8 cellular contexts compared by ENCODE assay signal in the genomic region with DNA sequence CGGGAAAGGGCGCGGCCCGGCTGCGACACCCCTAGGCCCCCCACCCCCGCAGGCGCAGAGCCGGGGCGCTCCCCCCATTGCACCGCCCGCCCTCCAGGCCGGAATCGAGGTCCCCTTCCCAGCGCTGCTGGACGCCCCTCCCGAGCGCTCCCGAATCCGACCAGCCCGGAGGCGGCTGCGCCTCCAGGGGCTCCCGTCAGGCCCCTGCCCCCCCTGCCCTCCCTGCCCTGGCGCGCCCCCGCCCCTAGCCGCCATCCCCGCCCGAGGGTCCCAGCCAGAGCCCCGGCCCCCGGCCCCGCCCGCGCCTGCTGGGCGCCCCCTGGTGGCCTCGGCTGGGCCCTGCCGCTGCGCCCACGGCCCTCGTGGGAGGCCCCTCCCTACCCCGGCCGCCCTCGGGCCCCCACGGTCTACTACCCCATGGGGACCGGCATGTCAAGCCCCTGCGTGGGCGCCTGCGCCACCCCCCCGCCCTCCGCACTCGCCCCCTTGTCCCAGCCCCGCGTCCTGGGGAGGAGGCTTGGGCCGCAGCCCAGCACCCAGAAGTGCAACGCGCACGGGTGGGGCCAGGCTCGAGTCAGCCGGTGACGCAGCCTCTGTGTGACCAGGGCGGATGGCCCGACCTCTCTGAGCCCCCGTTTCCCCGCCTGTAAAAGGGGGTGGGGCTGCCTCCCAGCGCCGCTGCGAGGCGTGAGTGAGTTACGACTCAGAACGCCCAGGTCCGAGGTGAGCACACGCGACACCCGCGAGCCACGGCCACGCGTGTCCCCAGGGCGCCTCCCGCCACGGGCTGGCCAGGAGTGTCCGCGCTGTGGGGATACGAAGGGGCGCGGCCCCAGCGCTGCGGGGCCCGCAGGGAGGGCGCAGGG.
DNase-seq lines count a peak whose midpoint lies in the region; ATAC-seq, FAIRE-seq and TF ChIP-seq lines count a peak whose summit lies in the region.

No MANE protein-coding gene starts in this region.

- TF ChIP-seq POLR2A in gastroesophageal sphincter (IDR thresholded peaks at IDR 0.05) = peak; percentile 13 to 37
- TF ChIP-seq POLR2A in transverse colon (IDR thresholded peaks at IDR 0.05) = peak; percentile 19

- intact Hi-C loops in pancreas (cut with DNase I) = no loop called here
- intact Hi-C loops in transverse colon (cut with DNase I; ENCODE audit: low total_unique reads) = no loop called here

- no peak for FAIRE-seq in pancreas (lab: Jason Lieb, UNC)

- in situ Hi-C loops in HAP-1 (cut with MboI; ENCODE audit: low sequenced_read_pairs) (no loop called here), transverse colon (cut with MboI; ENCODE audit: low pct_ligation_motif_present in 1 of 4, low pct_unique_long_range_greater_than_20kb in 1 of 4, low sequenced_read_pairs in 3 of 4) (no loop called here)

- H3K9me3 ChIP-seq in HAP-1 (no peaks in the 10 kb centered on the region), SJSA1 (replicated peaks) (no peaks in the 10 kb centered on the region), gastroesophageal sphincter (no peaks in the 10 kb centered on the region), pancreas (no peaks in the 10 kb centered on the region), transverse colon (no peaks in the 10 kb centered on the region)

- H3K27ac ChIP-seq in SJSA1 (no peak overlapping the region), gastroesophageal sphincter (peak overlapping the region; percentile 10 to 93 (median 83)), pancreas (peak overlapping the region in 2 of 4 donors; percentile 64 to 67), transverse colon (peak overlapping the region; percentile 82 to 88 (median 84))

- no peaks in the 10 kb centered on the region for H3K27me3 ChIP-seq in HAP-1 (ENCODE audit: low read depth)
- H3K27me3 ChIP-seq in SJSA1 (replicated peaks) = no peaks in the 10 kb centered on the region
- H3K27me3 ChIP-seq in gastroesophageal sphincter = peaks cover 50% of the 10 kb centered on the region
- H3K27me3 ChIP-seq in pancreas = no peaks in the 10 kb centered on the region
- H3K27me3 ChIP-seq in transverse colon = peaks cover 10% of the 10 kb centered on the region

- ATAC-seq in gastroesophageal sphincter (peak; percentile 76), pancreas (peak; percentile 46 to 63 (median 54)), HG03457 (IDR thresholded peaks at IDR 0.05; ENCODE audit: unreplicated experiment) (no peak)

- peak overlapping the region; percentile 62 for H3K4me3 ChIP-seq in AG09309 (ENCODE audit: control insufficient read depth, low read depth, low read length)
- H3K4me3 ChIP-seq in HAP-1 = peak overlapping the region; percentile 46
- peak overlapping the region; percentile 29 for H3K4me3 ChIP-seq in SJSA1
- H3K4me3 ChIP-seq in gastroesophageal sphincter = peak overlapping the region; percentile 39 to 74
- H3K4me3 ChIP-seq in pancreas = peak overlapping the region; percentile 24 to 63 (median 36)
- peak overlapping the region; percentile 48 to 67 (median 60) for H3K4me3 ChIP-seq in transverse colon

- DNase-seq in AG09309 (ENCODE audit: low read depth) (no peak), HAP-1 (ENCODE audit: low spot score in 2 of 2) (peak in 1 of 2 experiments; percentile 70), SJSA1 (ENCODE audit: low read depth in 1 of 2, low spot score in 2 of 2) (peak in 1 of 2 experiments; percentile 12), activated gamma-delta T cell treated with Interleukin-2 at 50 U/mL for 16 hours (peak; percentile 74), pancreas (peak; percentile 45 to 84 (median 64)), transverse colon (peak; percentile 80)

- TF ChIP-seq EP300 in gastroesophageal sphincter (IDR thresholded peaks at IDR 0.05) = no peak
- TF ChIP-seq EP300 in transverse colon (IDR thresholded peaks at IDR 0.05; ENCODE audit: low read depth) = no peak

- H3K36me3 ChIP-seq in HAP-1 (replicated peaks) (no peaks in the 10 kb centered on the region), SJSA1 (no peaks in the 10 kb centered on the region), gastroesophageal sphincter (no peaks in the 10 kb centered on the region), pancreas (no peaks in the 10 kb centered on the region), transverse colon (no peaks in the 10 kb centered on the region)

- peaks cover 7% of the 10 kb centered on the region for H3K4me1 ChIP-seq in HAP-1
- 0 out of 2 replicates have a peak, but pooled peaks cover 4% of the 10 kb centered on the region for H3K4me1 ChIP-seq in SJSA1 (replicated peaks)
- H3K4me1 ChIP-seq in gastroesophageal sphincter = peaks cover 0 to 31% (median 7%) of the 10 kb centered on the region in 3 donors
- H3K4me1 ChIP-seq in pancreas = peaks cover 0 to 4% (median 0%) of the 10 kb centered on the region in 3 donors
- peaks cover 5 to 25% (median 12%) of the 10 kb centered on the region in 4 donors for H3K4me1 ChIP-seq in transverse colon

- TF ChIP-seq CTCF in AG09309 (IDR thresholded peaks at IDR 0.05; ENCODE audit: control insufficient read depth, insufficient read depth, low read depth, low read length, missing control alignments) = peak; percentile 39
- TF ChIP-seq CTCF in gastroesophageal sphincter (IDR thresholded peaks at IDR 0.05) = peak in 3 of 4 experiments; percentile 35 to 86 (median 46)
- peak in 3 of 4 donors; percentile 56 to 73 (median 59) for TF ChIP-seq CTCF in pancreas (IDR thresholded peaks at IDR 0.05)
- TF ChIP-seq CTCF in transverse colon (IDR thresholded peaks at IDR 0.05) = peak in 4 of 5 experiments; percentile 54 to 81 (median 66)

- WGBS in gastroesophageal sphincter (ENCODE audit: low coverage in 1 of 2), 2 donors = 0 to 7% methylated on average over 6 of the region's 90 CpGs
- WGBS in pancreas, 2 donors = 0 to 2% methylated on average over 46 to 90 of the region's 90 CpGs
- WGBS in transverse colon (ENCODE audit: low coverage in 1 of 2), 2 donors = 0% methylated on average over 44 of the region's 90 CpGs; no CpG with 5 or more reads in 1 of the 2 donors
